Comparison of ENCODE assay signal across 22 cellular contexts in the genomic region with DNA sequence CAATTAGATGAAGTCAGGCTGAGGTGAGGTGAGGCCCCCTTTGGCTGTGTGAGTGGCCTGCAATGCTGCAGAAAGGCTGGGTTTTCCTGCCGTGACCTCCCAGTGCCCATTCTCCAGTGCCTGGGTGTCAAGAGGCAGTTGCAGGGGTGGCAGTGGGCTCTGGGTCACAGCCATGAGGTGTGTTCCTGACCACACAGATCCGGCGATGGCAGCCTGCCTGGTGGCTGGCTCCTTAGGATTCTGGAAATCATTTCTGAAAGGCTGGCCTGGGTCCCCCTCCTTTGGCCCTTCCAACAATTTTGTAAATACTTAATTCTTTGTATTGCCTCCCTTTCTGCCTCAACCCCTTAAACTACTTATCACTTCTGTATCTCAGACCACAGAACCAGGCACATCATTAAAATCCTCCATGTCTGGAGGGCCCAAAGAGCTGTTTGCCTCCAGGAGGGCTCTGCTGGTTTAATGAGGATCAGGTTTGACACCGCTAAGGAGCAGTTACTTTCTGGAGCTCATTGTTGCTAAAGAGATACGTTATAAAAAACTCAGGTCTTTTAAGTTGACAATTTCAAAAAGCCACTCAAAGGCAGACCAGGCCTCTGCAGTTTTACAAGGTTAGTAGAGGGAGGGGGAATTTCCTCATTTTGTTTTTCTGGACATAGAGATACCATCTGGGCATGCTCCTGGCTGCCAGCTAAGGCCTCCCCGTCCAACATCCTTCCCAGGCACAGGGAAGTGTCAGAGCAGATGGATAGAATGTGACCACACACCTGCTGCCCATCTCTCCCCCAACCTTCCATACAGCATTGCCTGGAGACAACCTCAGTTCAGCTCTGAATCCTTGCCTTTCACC.
DNase-seq lines count a peak whose midpoint lies in the region; ATAC-seq and TF ChIP-seq lines count a peak whose summit lies in the region.
"Had no signal": no experiment of that assay in that cellular context is flagged by ENCODE, and none has a peak within 500 bp of the region (broad histone marks: within the 10 kb centered on the region; RNA-seq: fewer than 3 reads in every experiment).

No MANE protein-coding gene starts in this region.

- no peak overlapping the region for H3K4me3 ChIP-seq in LNCaP clone FGC (ENCODE audit: low read depth, low read length)
- H3K4me3 ChIP-seq: heart left ventricle, thyroid gland had no signal

- peak overlapping the region; percentile 3 for H3K27ac Mint-ChIP-seq in activated CD8-positive, alpha-beta T cell treated with anti-CD3 and anti-CD28 coated beads for 36 hours
- no peak overlapping the region for H3K27ac Mint-ChIP-seq in activated CD8-positive, alpha-beta T cell treated with anti-CD3 and anti-CD28 coated beads, Interleukin-2, amount 10 ng/mL, durations not matched to agents 7 days and 5 days
- peak overlapping the region; percentile 37 for H3K27ac Mint-ChIP-seq in stimulated activated naive B cell treated with anti-CD40 and anti-IgM and Interleukin-4, amounts not matched to agents 10 μg/mL and 1 μg/mL and 100 μg/mL, for 72 hours
- H3K27ac Mint-ChIP-seq: T-cell had no signal

- no peak for DNase-seq in activated CD8-positive, alpha-beta T cell treated with anti-CD3 and anti-CD28 coated beads for 36 hours
- no peak for DNase-seq in activated CD8-positive, alpha-beta T cell treated with anti-CD3 and anti-CD28 coated beads, Interleukin-2, amount 10 ng/mL, durations not matched to agents 7 days and 5 days
- DNase-seq in LNCaP clone FGC (ENCODE audit: low read depth): peak; percentile 82
- DNase-seq in cerebellar cortex (ENCODE audit: low spot score): peak; percentile 97
- no peak for DNase-seq in stimulated activated naive B cell treated with anti-CD40 and anti-IgM and Interleukin-4, amounts not matched to agents 10 μg/mL and 1 μg/mL and 100 μg/mL, for 72 hours
- no peak for DNase-seq in GM10266 (ENCODE audit: extremely low spot score)
- no peak for DNase-seq in D341Med (ENCODE audit: low spot score)
- DNase-seq: ACHN; activated CD4-positive, alpha-beta T cell treated with anti-CD3 and anti-CD28 coated beads, Interleukin-2, amount 50 U/mL, for 1 hour; activated CD8-positive, alpha-beta memory T cell treated with anti-CD3 and anti-CD28 coated beads, Interleukin-2, amount 50 U/mL, for 48 hours; activated effector memory CD4-positive, alpha-beta T cell treated with Interleukin-2 at 50 U/mL for 16 hours; DND-41; heart left ventricle; NCI-H1436; stimulated activated naive CD4-positive, alpha-beta T cell; T-cell; thyroid gland had no signal

- H3K27me3 Mint-ChIP-seq in activated CD8-positive, alpha-beta T cell treated with anti-CD3 and anti-CD28 coated beads for 36 hours: no peaks in the 10 kb centered on the region
- H3K27me3 Mint-ChIP-seq in activated CD8-positive, alpha-beta T cell treated with anti-CD3 and anti-CD28 coated beads, Interleukin-2, amount 10 ng/mL, durations not matched to agents 7 days and 5 days (ENCODE audit: low read depth): no peaks in the 10 kb centered on the region
- no peaks in the 10 kb centered on the region for H3K27me3 Mint-ChIP-seq in stimulated activated naive B cell treated with anti-CD40 and anti-IgM and Interleukin-4, amounts not matched to agents 10 μg/mL and 1 μg/mL and 100 μg/mL, for 72 hours
- H3K27me3 Mint-ChIP-seq: T-cell had no signal

- TF ChIP-seq CTCF in activated CD8-positive, alpha-beta T cell treated with anti-CD3 and anti-CD28 coated beads for 36 hours (IDR thresholded peaks at IDR 0.05): no peak
- TF ChIP-seq CTCF in LNCaP clone FGC (IDR thresholded peaks at IDR 0.05; ENCODE audit: control insufficient read depth, extremely low read depth, insufficient read depth) (no peak), GM10266 (IDR thresholded peaks at IDR 0.05; ENCODE audit: control insufficient read depth, insufficient read depth, low read depth, missing control alignments) (no peak)

- H3K36me3 Mint-ChIP-seq in activated CD8-positive, alpha-beta T cell treated with anti-CD3 and anti-CD28 coated beads for 36 hours (ENCODE audit: low read depth): peaks cover 10% of the 10 kb centered on the region
- H3K36me3 Mint-ChIP-seq in activated CD8-positive, alpha-beta T cell treated with anti-CD3 and anti-CD28 coated beads, Interleukin-2, amount 10 ng/mL, durations not matched to agents 7 days and 5 days (ENCODE audit: low read depth): peaks cover 20% of the 10 kb centered on the region
- peaks cover 32 to 46% of the 10 kb centered on the region in 2 donors for H3K36me3 Mint-ChIP-seq in stimulated activated naive B cell treated with anti-CD40 and anti-IgM and Interleukin-4, amounts not matched to agents 10 μg/mL and 1 μg/mL and 100 μg/mL, for 72 hours

- H3K9me3 Mint-ChIP-seq in activated CD8-positive, alpha-beta T cell treated with anti-CD3 and anti-CD28 coated beads for 36 hours: no peaks in the 10 kb centered on the region
- H3K9me3 Mint-ChIP-seq in activated CD8-positive, alpha-beta T cell treated with anti-CD3 and anti-CD28 coated beads, Interleukin-2, amount 10 ng/mL, durations not matched to agents 7 days and 5 days (ENCODE audit: insufficient read depth): no peaks in the 10 kb centered on the region
- no peaks in the 10 kb centered on the region for H3K9me3 Mint-ChIP-seq in stimulated activated naive B cell treated with anti-CD40 and anti-IgM and Interleukin-4, amounts not matched to agents 10 μg/mL and 1 μg/mL and 100 μg/mL, for 72 hours
- H3K9me3 Mint-ChIP-seq: CD14-positive monocyte, nephron, T-cell had no signal

- intact Hi-C loops in activated CD8-positive, alpha-beta T cell treated with anti-CD3 and anti-CD28 coated beads for 36 hours (cut with micrococcal nuclease): no loop called here

- ATAC-seq in activated CD8-positive, alpha-beta T cell treated with anti-CD3 and anti-CD28 coated beads for 36 hours: no peak
- ATAC-seq in activated CD8-positive, alpha-beta T cell treated with anti-CD3 and anti-CD28 coated beads, Interleukin-2, amount 10 ng/mL, durations not matched to agents 7 days and 5 days: no peak
- no peak for ATAC-seq in stimulated activated naive B cell treated with anti-CD40 and anti-IgM and Interleukin-4, amounts not matched to agents 10 μg/mL and 1 μg/mL and 100 μg/mL, for 72 hours (replicated peaks)
- ATAC-seq in GM18907 (IDR thresholded peaks at IDR 0.05; ENCODE audit: unreplicated experiment): no peak
- ATAC-seq: HCT116, heart left ventricle, left lobe of liver, T-cell had no signal

- POLR2A ChIA-PET in activated CD8-positive, alpha-beta T cell treated with anti-CD3 and anti-CD28 coated beads for 36 hours (lab: Charles Lee): no interaction called here
- POLR2A ChIA-PET in activated CD8-positive, alpha-beta T cell treated with anti-CD3 and anti-CD28 coated beads, Interleukin-2, amount 10 ng/mL, durations not matched to agents 7 days and 5 days (lab: Charles Lee): no interaction called here

- CTCF ChIA-PET in activated CD8-positive, alpha-beta T cell treated with anti-CD3 and anti-CD28 coated beads for 36 hours (lab: Charles Lee): no interaction called here
- CTCF ChIA-PET in activated CD8-positive, alpha-beta T cell treated with anti-CD3 and anti-CD28 coated beads, Interleukin-2, amount 10 ng/mL, durations not matched to agents 7 days and 5 days (lab: Charles Lee): interaction anchor here (0.7 kb wide), 1 partner anchor 26 kb away, joined by 3 read pairs; no protein-coding TSS in a partner anchor

- no peak overlapping the region for H3K4me3 Mint-ChIP-seq in activated CD8-positive, alpha-beta T cell treated with anti-CD3 and anti-CD28 coated beads for 36 hours
- no peak overlapping the region for H3K4me3 Mint-ChIP-seq in activated CD8-positive, alpha-beta T cell treated with anti-CD3 and anti-CD28 coated beads, Interleukin-2, amount 10 ng/mL, durations not matched to agents 7 days and 5 days
- H3K4me3 Mint-ChIP-seq in stimulated activated naive B cell treated with anti-CD40 and anti-IgM and Interleukin-4, amounts not matched to agents 10 μg/mL and 1 μg/mL and 100 μg/mL, for 72 hours: no peak overlapping the region
- H3K4me3 Mint-ChIP-seq: CD14-positive monocyte, nephron, T-cell had no signal

- H3K4me1 Mint-ChIP-seq in activated CD8-positive, alpha-beta T cell treated with anti-CD3 and anti-CD28 coated beads for 36 hours (ENCODE audit: low read depth): peaks cover 23% of the 10 kb centered on the region
- peaks cover 4% of the 10 kb centered on the region for H3K4me1 Mint-ChIP-seq in activated CD8-positive, alpha-beta T cell treated with anti-CD3 and anti-CD28 coated beads, Interleukin-2, amount 10 ng/mL, durations not matched to agents 7 days and 5 days (ENCODE audit: low read depth)
- peaks cover 20 to 49% of the 10 kb centered on the region in 2 donors for H3K4me1 Mint-ChIP-seq in stimulated activated naive B cell treated with anti-CD40 and anti-IgM and Interleukin-4, amounts not matched to agents 10 μg/mL and 1 μg/mL and 100 μg/mL, for 72 hours

Comparison
In these comparisons a context has a peak if more than half of its experiments do, and no peak if none do; other contexts are left out.
1. DNase-seq: peak in LNCaP clone FGC (single experiment) and cerebellar cortex (single experiment); none in activated CD8-positive, alpha-beta T cell treated with anti-CD3 and anti-CD28 coated beads for 36 hours (single experiment), activated CD8-positive, alpha-beta T cell treated with anti-CD3 and anti-CD28 coated beads, Interleukin-2, amount 10 ng/mL, durations not matched to agents 7 days and 5 days (single experiment), stimulated activated naive B cell treated with anti-CD40 and anti-IgM and Interleukin-4, amounts not matched to agents 10 μg/mL and 1 μg/mL and 100 μg/mL, for 72 hours (single experiment), GM10266 (single experiment) and D341Med (single experiment).